Comparison of ENCODE assay signal across 8 cellular contexts in the genomic region with DNA sequence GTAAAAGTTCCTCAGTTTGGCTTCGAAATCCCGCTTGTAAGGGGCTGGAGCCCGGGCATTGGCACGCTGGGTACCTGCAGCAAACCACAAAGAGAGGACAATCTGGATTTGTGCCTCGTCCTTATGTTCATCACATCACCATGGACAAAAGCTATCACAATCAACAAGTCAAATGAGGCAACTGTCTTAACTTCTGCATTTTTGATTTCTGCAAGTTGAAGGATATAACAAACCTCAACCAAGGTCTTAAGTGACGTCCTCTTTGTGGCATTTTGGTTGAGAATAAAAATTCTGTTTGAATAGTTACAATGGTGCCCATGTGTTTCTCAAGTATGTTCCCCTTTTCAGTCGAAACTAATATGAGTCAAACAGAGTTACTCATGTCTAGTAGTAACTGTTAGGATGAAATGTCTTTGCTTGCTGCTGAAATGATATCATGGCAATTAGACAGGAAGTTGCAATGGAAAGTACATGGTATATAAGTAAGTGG.
DNase-seq lines count a peak whose midpoint lies in the region; ATAC-seq and TF ChIP-seq lines count a peak whose summit lies in the region.

No MANE protein-coding gene starts in this region.

- peaks cover 58% of the 10 kb centered on the region for H3K4me1 Mint-ChIP-seq in stimulated activated memory B cell treated with anti-CD40 and anti-IgM and Interleukin-4, amounts not matched to agents 10 μg/mL and 1 μg/mL and 100 μg/mL, for 72 hours
- peaks cover 24% of the 10 kb centered on the region for H3K4me1 Mint-ChIP-seq in type B pancreatic cell (ENCODE audit: unreplicated experiment)

- intact Hi-C loops in lower leg skin (cut with DNase I; ENCODE audit: low total_unique reads): no loop called here

- ATAC-seq in GM18520 (IDR thresholded peaks at IDR 0.05; ENCODE audit: unreplicated experiment): peak; percentile 94
- peak; percentile 89 for ATAC-seq in HG02623 (IDR thresholded peaks at IDR 0.05; ENCODE audit: unreplicated experiment)
- ATAC-seq in stimulated activated memory B cell treated with anti-CD40 and anti-IgM and Interleukin-4, amounts not matched to agents 10 μg/mL and 1 μg/mL and 100 μg/mL, for 72 hours: peak; percentile 94

- H3K27ac Mint-ChIP-seq in stimulated activated memory B cell treated with anti-CD40 and anti-IgM and Interleukin-4, amounts not matched to agents 10 μg/mL and 1 μg/mL and 100 μg/mL, for 72 hours: peak overlapping the region; percentile 96
- no peak overlapping the region for H3K27ac Mint-ChIP-seq in type B pancreatic cell

- TF ChIP-seq CTCF in lower leg skin (IDR thresholded peaks at IDR 0.05): no peak
- TF ChIP-seq CTCF in type B pancreatic cell (conservative IDR thresholded peaks at IDR 0.05): no peak

- WGBS in lower leg skin, 2 donors: 71 to 86% methylated on average over 7 of the region's 7 CpGs

- no peak for TF ChIP-seq POLR2A in lower leg skin (IDR thresholded peaks at IDR 0.05)

- H3K4me3 ChIP-seq in effector memory CD4-positive, alpha-beta T cell (ENCODE audit: insufficient read depth, low read depth, low read length, poor library complexity, severe bottlenecking): no peak overlapping the region
- H3K4me3 ChIP-seq in lower leg skin (ENCODE audit: low read depth, poor library complexity, severe bottlenecking) (no peak overlapping the region), SJCRH30 (no peak overlapping the region)

- H3K27me3 Mint-ChIP-seq in stimulated activated memory B cell treated with anti-CD40 and anti-IgM and Interleukin-4, amounts not matched to agents 10 μg/mL and 1 μg/mL and 100 μg/mL, for 72 hours: no peaks in the 10 kb centered on the region
- no peaks in the 10 kb centered on the region for H3K27me3 Mint-ChIP-seq in type B pancreatic cell

- H3K4me3 Mint-ChIP-seq in stimulated activated memory B cell treated with anti-CD40 and anti-IgM and Interleukin-4, amounts not matched to agents 10 μg/mL and 1 μg/mL and 100 μg/mL, for 72 hours: peak overlapping the region; percentile 81
- no peak overlapping the region for H3K4me3 Mint-ChIP-seq in type B pancreatic cell

- H3K36me3 ChIP-seq in effector memory CD4-positive, alpha-beta T cell (ENCODE audit: control insufficient read depth, insufficient read depth, low read length): no peaks in the 10 kb centered on the region
- H3K36me3 ChIP-seq in SJCRH30: no peaks in the 10 kb centered on the region

- H3K27me3 ChIP-seq in effector memory CD4-positive, alpha-beta T cell (replicated peaks; ENCODE audit: control insufficient read depth, insufficient read depth, low read length, poor library complexity, severe bottlenecking): no peaks in the 10 kb centered on the region
- H3K27me3 ChIP-seq in SJCRH30: no peaks in the 10 kb centered on the region

- no peaks in the 10 kb centered on the region for H3K9me3 Mint-ChIP-seq in stimulated activated memory B cell treated with anti-CD40 and anti-IgM and Interleukin-4, amounts not matched to agents 10 μg/mL and 1 μg/mL and 100 μg/mL, for 72 hours
- H3K9me3 Mint-ChIP-seq in type B pancreatic cell: peaks cover 7% of the 10 kb centered on the region

- peaks cover 37% of the 10 kb centered on the region for H3K4me1 ChIP-seq in effector memory CD4-positive, alpha-beta T cell (ENCODE audit: control insufficient read depth, insufficient read depth, low read length, poor library complexity, severe bottlenecking)
- H3K4me1 ChIP-seq in SJCRH30: peaks cover 36% of the 10 kb centered on the region

- peak overlapping the region; percentile 56 for H3K27ac ChIP-seq in effector memory CD4-positive, alpha-beta T cell (ENCODE audit: insufficient read depth, low read length, poor library complexity, severe bottlenecking)
- no peak overlapping the region for H3K27ac ChIP-seq in SJCRH30

- no peaks in the 10 kb centered on the region for H3K36me3 Mint-ChIP-seq in stimulated activated memory B cell treated with anti-CD40 and anti-IgM and Interleukin-4, amounts not matched to agents 10 μg/mL and 1 μg/mL and 100 μg/mL, for 72 hours
- H3K36me3 Mint-ChIP-seq in type B pancreatic cell: peaks cover 19% of the 10 kb centered on the region

- DNase-seq in NCI-H226: peak; percentile 54
- no peak for DNase-seq in effector memory CD4-positive, alpha-beta T cell
- no peak for DNase-seq in lower leg skin (ENCODE audit: low spot score in 2 of 2)
- DNase-seq in SJCRH30: no peak
- DNase-seq in type B pancreatic cell (ENCODE audit: extremely low spot score, unreplicated experiment): no peak

- H3K9me3 ChIP-seq in effector memory CD4-positive, alpha-beta T cell (ENCODE audit: control insufficient read depth, low read length): no peaks in the 10 kb centered on the region
- peaks cover 11% of the 10 kb centered on the region for H3K9me3 ChIP-seq in SJCRH30 (replicated peaks)
